Comparison of ENCODE assay signal across 16 cellular contexts in genomic region chr15:98957655-98958054, GRCh38. TPM values are rescaled to one million over a fixed set of nuclear protein-coding genes. Genes with fewer than 3 reads are reported as not detected.
"Had no signal": no experiment of that assay in that cellular context is flagged by ENCODE, and none has a peak within 500 bp of the region (broad histone marks: within the 10 kb centered on the region; RNA-seq: fewer than 3 reads in every experiment).

No MANE protein-coding gene starts in this region.

- H3K4me3 ChIP-seq: ascending aorta, breast epithelium, esophagus muscularis mucosa, thoracic aorta, upper lobe of right lung had no signal

- ATAC-seq: naive thymus-derived CD4-positive, alpha-beta T cell; stimulated activated naive B cell treated with anti-CD40 and anti-IgM and Interleukin-4, amounts not matched to agents 10 μg/mL and 1 μg/mL and 100 μg/mL, for 72 hours; upper lobe of right lung had no signal

- H3K4me1 Mint-ChIP-seq: memory B cell had no signal

- FAIRE-seq: TTC549 had no signal

- H3K9me3 ChIP-seq: ascending aorta, thoracic aorta had no signal

- DNase-seq: activated CD4-positive, alpha-beta T cell treated with anti-CD3 and anti-CD28 coated beads, Interleukin-2, amount 50 U/mL, for 4 hours; activated gamma-delta T cell; effector CD4-positive, alpha-beta T cell; naive thymus-derived CD4-positive, alpha-beta T cell; nucleus accumbens; stimulated activated naive B cell treated with anti-CD40 and anti-IgM and Interleukin-4, amounts not matched to agents 10 μg/mL and 1 μg/mL and 100 μg/mL, for 72 hours; upper lobe of right lung had no signal

- H3K27ac Mint-ChIP-seq: activated naive CD4-positive, alpha-beta T cell treated with anti-CD3 and anti-CD28 coated beads, Interleukin-2, amount 50 U/mL, for 24 hours; memory B cell; stimulated activated naive B cell treated with anti-CD40 and anti-IgM and Interleukin-4, amounts not matched to agents 10 μg/mL and 1 μg/mL and 100 μg/mL, for 72 hours had no signal

- H3K27me3 Mint-ChIP-seq: activated naive CD4-positive, alpha-beta T cell treated with anti-CD3 and anti-CD28 coated beads, Interleukin-2, amount 50 U/mL, for 24 hours; memory B cell; naive thymus-derived CD4-positive, alpha-beta T cell; stimulated activated naive B cell treated with anti-CD40 and anti-IgM and Interleukin-4, amounts not matched to agents 10 μg/mL and 1 μg/mL and 100 μg/mL, for 72 hours had no signal

- H3K27me3 ChIP-seq: ascending aorta, breast epithelium, esophagus muscularis mucosa, upper lobe of right lung had no signal

- H3K27ac ChIP-seq: breast epithelium, upper lobe of right lung had no signal

- H3K4me3 Mint-ChIP-seq: activated naive CD4-positive, alpha-beta T cell treated with anti-CD3 and anti-CD28 coated beads, Interleukin-2, amount 50 U/mL, for 24 hours; memory B cell; naive thymus-derived CD4-positive, alpha-beta T cell; stimulated activated naive B cell treated with anti-CD40 and anti-IgM and Interleukin-4, amounts not matched to agents 10 μg/mL and 1 μg/mL and 100 μg/mL, for 72 hours had no signal

RNA-seq across cellular contexts. Expression of gene PGPEP1L, which starts 49.9 kb away (rescaled TPM):
- total RNA-seq: ascending aorta; breast epithelium; liver; naive thymus-derived CD4-positive, alpha-beta T cell; T-helper 2 cell treated with Interferon-gamma antibody and Interleukin-4, amounts not matched to agents 100 ng/mL and 5 ng/mL, for 36 hours; upper lobe of right lung had no signal
- polyA plus RNA-seq: liver; naive thymus-derived CD4-positive, alpha-beta T cell had no signal
